ENCODE assay signal across 8 cellular contexts in the genomic region with DNA sequence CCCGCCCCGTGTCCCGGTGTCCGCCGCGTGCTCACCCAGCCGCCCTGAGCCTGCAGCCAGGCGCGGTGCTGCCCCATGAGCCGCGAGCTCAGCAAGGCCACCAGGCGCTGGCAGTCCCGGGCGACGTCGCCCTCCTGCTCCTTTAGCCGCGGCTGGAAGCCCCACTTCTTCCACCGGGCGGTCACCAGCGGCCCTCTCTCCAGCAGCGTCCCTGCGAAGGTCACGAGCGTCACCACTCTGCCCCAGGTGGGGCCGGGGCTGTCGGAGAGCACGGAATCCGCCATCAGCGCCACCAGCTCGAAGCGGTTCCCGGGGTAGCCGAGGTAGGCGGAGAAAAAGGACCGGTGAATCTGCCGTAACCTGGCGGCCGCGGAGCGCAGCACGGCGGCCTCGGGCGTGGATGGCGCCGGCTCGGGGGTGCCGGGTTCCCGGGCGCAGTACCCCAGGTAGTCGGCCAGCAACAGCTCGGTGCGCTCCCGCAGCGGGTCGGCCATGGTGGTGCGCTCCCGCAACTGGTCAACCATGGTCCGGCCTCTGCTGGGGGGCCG. TPM values are rescaled to one million over a fixed set of nuclear protein-coding genes. Genes with fewer than 3 reads are reported as not detected.
DNase-seq lines count a peak whose midpoint lies in the region; ATAC-seq and TF ChIP-seq lines count a peak whose summit lies in the region.

No MANE protein-coding gene starts in this region.

- no peaks in the 10 kb centered on the region for H3K27me3 ChIP-seq in Peyer's patch
- no peaks in the 10 kb centered on the region for H3K27me3 ChIP-seq in adrenal gland

- 0 to 3% (median 2%) methylated on average over 4 to 61 of the region's 61 CpGs for WGBS in adrenal gland, 4 donors

- peak overlapping the region; percentile 41 to 59 (median 52) for H3K4me3 ChIP-seq in Peyer's patch
- H3K4me3 ChIP-seq in adrenal gland = peak overlapping the region in 1 of 4 donors; percentile 46

- CTCF ChIA-PET in GM10248 (lab: Yijun Ruan, JAX) = interaction anchor here (1.5 to 4.7 kb wide), 3 partner anchors 26 to 33 kb away, joined by 5 to 26 read pairs (median 22); no protein-coding TSS in a partner anchor

- intact Hi-C loops in adrenal gland (cut with DNase I) = no loop called here

- peak overlapping the region; percentile 1 to 70 (median 35) for H3K27ac ChIP-seq in Peyer's patch
- peak overlapping the region in 3 of 5 donors; percentile 11 to 69 (median 64) for H3K27ac ChIP-seq in adrenal gland

- POLR2A ChIA-PET in GM10248 (lab: Yijun Ruan, JAX) = interaction anchor here (0.6 to 0.8 kb wide), 2 partner anchors 9 to 1606 kb away, joined by 4 to 5 read pairs; no protein-coding TSS in a partner anchor

- H3K36me3 ChIP-seq in Peyer's patch (no peaks in the 10 kb centered on the region), adrenal gland (replicated peaks in 1 of 2) (no peaks in the 10 kb centered on the region)

- no peak for ATAC-seq in HG03108 (IDR thresholded peaks at IDR 0.05; ENCODE audit: unreplicated experiment)

- no peaks in the 10 kb centered on the region for H3K9me3 ChIP-seq in Peyer's patch
- no peaks in the 10 kb centered on the region for H3K9me3 ChIP-seq in adrenal gland (replicated peaks in 1 of 3)

- DNase-seq in GM10248 (ENCODE audit: extremely low spot score) (peak; percentile 65), Peyer's patch (peak in 2 of 3 donors; percentile 66 to 74), adrenal gland (peak in 6 of 7 donors; percentile 44 to 63 (median 57)), kidney tubule cell (ENCODE audit: low spot score) (peak; percentile 43), 8988T (no peak), OCI-M1 (lab: John Stamatoyannopoulos, UW) (no peak)
- peak; percentile 52 for DNase-seq in stimulated activated CD8-positive, alpha-beta memory T cell treated with anti-CD3 and anti-CD28 coated beads, Interleukin-4, amount 100 ng/mL, for 48 hours

- TF ChIP-seq CTCF in GM10248 (IDR thresholded peaks at IDR 0.05; ENCODE audit: control extremely low read depth, extremely low read depth, low read depth, missing control alignments) (no peak), Peyer's patch (IDR thresholded peaks at IDR 0.05) (peak in 3 of 6 experiments; percentile 8 to 33 (median 27)), adrenal gland (IDR thresholded peaks at IDR 0.05) (peak in 3 of 6 experiments; percentile 14 to 37 (median 22))

- TF ChIP-seq POLR2A in Peyer's patch (IDR thresholded peaks at IDR 0.05) (no peak), adrenal gland (IDR thresholded peaks at IDR 0.05) (no peak)

- H3K4me1 ChIP-seq in Peyer's patch (peaks cover 2 to 27% (median 9%) of the 10 kb centered on the region in 4 donors), adrenal gland (replicated peaks in 1 of 2) (peaks cover 13% of the 10 kb centered on the region in 2 donors)

RNA-seq across cellular contexts. Expression of gene BCL2L10, which starts 0.3 kb away (rescaled TPM):
- total RNA-seq in Peyer's patch = 1 to 10 TPM in 3 of 4 donors, not detected in 1; 5.1 to 9.6 (median 5.9) TPM
- 1 to 10 TPM in 7 of 8 donors, under 1 TPM in 1; 0.91 to 9.9 (median 3.8) TPM for total RNA-seq in adrenal gland
- polyA plus RNA-seq in adrenal gland = 1 to 10 TPM; 2.0 to 2.5 (median 2.0) TPM

Comparison
In these comparisons a context has a peak if more than half of its experiments do, and no peak if none do; other contexts are left out.
1. DNase-seq: peak in GM10248 (single experiment), Peyer's patch (2 of 3), adrenal gland (6 of 7), kidney tubule cell (single experiment) and stimulated activated CD8-positive, alpha-beta memory T cell treated with anti-CD3 and anti-CD28 coated beads, Interleukin-4, amount 100 ng/mL, for 48 hours (single experiment); none in 8988T (single experiment) and OCI-M1 (single experiment).